Comparison of ENCODE assay signal across 8 cellular contexts in the genomic region with DNA sequence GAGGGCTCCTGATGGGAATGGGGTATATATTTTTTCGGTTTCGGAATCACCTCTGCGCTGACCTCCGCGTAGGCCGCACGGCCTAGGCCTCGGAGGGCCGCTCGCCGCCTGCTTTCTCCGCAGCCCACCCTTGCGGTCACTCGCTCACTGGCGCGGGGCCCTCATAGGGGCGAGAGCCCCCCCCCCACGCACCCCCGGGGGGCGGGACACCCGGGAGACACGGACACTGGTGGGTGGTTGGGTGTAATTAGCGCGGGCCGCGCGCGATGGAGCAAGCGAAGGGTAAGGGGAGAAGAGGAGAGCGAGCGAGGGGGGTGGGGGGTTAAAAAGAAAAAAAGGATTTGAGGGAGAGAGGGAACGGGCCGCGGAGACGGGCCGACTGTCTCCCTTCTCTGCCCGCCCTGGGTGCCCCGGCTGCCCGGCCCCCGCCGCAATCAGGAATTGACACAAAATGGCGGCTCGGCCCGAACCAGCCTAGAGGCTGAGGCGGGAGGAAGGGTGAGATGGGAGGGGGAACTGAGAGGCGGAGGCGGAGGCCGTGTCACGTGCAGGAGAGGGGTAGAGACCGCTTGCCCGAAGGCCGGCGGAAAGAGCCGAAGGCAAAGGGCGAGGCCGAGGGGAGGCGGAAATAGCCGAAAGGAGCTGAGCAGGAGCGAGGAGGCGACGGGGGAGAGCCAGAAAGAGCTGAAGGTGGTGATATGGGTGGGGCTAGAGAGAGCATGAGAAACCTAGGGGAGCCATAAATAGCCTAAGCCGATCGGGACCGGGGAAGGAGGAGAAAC. TPM values are rescaled to one million over a fixed set of nuclear protein-coding genes. Genes with fewer than 3 reads are reported as not detected.
DNase-seq lines count a peak whose midpoint lies in the region; ATAC-seq lines count a peak whose summit lies in the region.

No MANE protein-coding gene starts in this region.

- peak; percentile 71 for ATAC-seq in GM21360 (IDR thresholded peaks at IDR 0.05; ENCODE audit: unreplicated experiment)

- DNase-seq in COLO668 (lab: John Stamatoyannopoulos, UW; ENCODE audit: unreplicated experiment) = peak; percentile 98
- DNase-seq in HT-29 (ENCODE audit: low spot score) = peak; percentile 100
- peak; percentile 99 for DNase-seq in NK-92 treated with Interleukin-12 subunit alpha and Interleukin-12 subunit beta, amount 100 ng/mL, for 24 hours (lab: John Stamatoyannopoulos, UW)
- peak; percentile 97 to 99 for DNase-seq in activated CD8-positive, alpha-beta memory T cell treated with anti-CD3 and anti-CD28 coated beads for 4 hours (ENCODE audit: low read depth in 2 of 2)
- peak; percentile 99 for DNase-seq in effector CD8-positive, alpha-beta T cell (lab: John Stamatoyannopoulos, UW)
- DNase-seq in lung microvascular endothelial cell (ENCODE audit: low read depth in 2 of 2) = peak; percentile 99
- DNase-seq in stimulated activated CD4-positive, alpha-beta T cell treated with anti-CD3 and anti-CD28 coated beads, TNF-alpha, amount 100 ng/mL, for 4 hours (ENCODE audit: low read depth in 3 of 3) = peak; percentile 93 to 100 (median 99)

RNA-seq across cellular contexts. Expression of gene ZC3H4, which starts 0.7 kb away (rescaled TPM):
- 27.5 and 36.7 TPM in 2 replicates for total RNA-seq in HT-29 (2014; rRNA removed; shearing (Covaris generic))
- 7.2 and 9.5 TPM in 2 replicates for total RNA-seq in lung microvascular endothelial cell

RNA-seq across cellular contexts. Expression of gene SAE1, which starts 17.8 kb away (rescaled TPM):
- 220 and 231 TPM in 2 replicates for total RNA-seq in HT-29 (2014; rRNA removed; shearing (Covaris generic))
- total RNA-seq in lung microvascular endothelial cell = 96.8 and 131 TPM in 2 replicates

Comparison
In these comparisons a context has a peak if more than half of its experiments do, and no peak if none do; other contexts are left out.
1. Peak in every context shown above with its lines: DNase-seq and ATAC-seq.